Comparison of ENCODE assay signal across 2 cellular contexts in genomic region chr2:16022548-16023240, GRCh38.
TF ChIP-seq lines count a peak whose summit lies in the region.

No MANE protein-coding gene starts in this region.

TF ChIP-seq in GM23338, 12 proteins besides CTCF, POLR2A, EP300 and RAD21:
- TF ChIP-seq JUNB (IDR thresholded peaks at IDR 0.05; ENCODE audit: unreplicated experiment) = no peak
- TF ChIP-seq REST (IDR thresholded peaks at IDR 0.05; ENCODE audit: unreplicated experiment) = no peak

TF ChIP-seq in H1, 55 proteins besides CTCF, POLR2A, EP300 and RAD21:
- no peak for TF ChIP-seq CHD1 (IDR thresholded peaks at IDR 0.05; ENCODE audit: low read depth, low read length)
- TF ChIP-seq TEAD4 (IDR thresholded peaks at IDR 0.05; ENCODE audit: low read depth, low read length) = 0 out of 2 replicates have a peak, but pooled peaks have one; percentile 2
